9 cellular contexts compared by ENCODE assay signal in the genomic region with DNA sequence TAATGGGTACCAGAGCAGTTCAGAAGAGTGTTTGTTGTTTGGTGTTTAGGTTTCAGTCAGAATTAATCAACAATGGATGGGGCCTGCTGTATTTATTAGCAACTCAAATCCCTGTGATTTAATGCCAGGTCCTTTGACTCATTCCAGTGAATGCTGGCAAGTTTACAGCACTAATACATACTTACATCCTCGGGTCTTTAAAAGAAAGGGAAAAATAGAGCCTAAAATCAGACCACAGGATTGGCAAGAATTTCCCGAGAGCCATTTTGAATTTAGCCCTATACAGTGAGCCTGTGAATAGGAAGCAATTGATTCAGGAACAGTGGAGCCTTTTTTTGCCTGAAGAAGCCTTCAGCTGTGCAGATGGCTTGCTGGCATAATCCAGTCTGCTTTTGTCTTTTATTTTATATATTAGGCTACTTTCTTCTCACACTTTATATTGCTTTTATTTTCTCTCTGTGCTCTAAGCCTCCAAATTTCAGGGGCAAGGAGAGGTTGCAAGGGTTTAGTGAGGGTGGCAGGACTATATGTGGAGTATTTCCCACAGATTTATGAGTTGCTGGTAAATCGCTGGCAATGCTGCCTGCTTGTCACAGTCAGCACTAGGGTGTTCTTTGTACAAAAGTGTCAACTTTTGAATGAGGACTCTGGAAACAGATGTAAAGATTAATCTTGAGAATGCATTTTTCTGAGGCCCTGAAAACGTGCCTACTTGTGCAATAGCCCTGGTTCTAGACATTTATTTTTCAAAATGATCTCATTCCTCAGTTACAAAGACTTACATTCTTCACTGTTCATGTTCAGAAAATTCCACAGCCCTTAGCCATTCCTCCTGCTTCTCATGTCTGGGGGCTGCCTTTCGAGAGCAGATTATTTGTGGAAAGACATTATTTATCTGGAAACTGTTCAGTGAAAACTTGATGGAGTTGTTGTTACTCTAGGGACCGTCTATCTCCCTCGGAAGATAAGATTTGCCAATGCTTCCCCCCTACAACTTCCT.
A peak's percentile ranks its signal among the peaks of the same experiment; 100 is the strongest.
DNase-seq lines count a peak whose midpoint lies in the region; ATAC-seq and TF ChIP-seq lines count a peak whose summit lies in the region.
"Had no signal": no experiment of that assay in that cellular context is flagged by ENCODE, and none has a peak within 500 bp of the region (broad histone marks: within the 10 kb centered on the region; RNA-seq: fewer than 3 reads in every experiment).

No MANE protein-coding gene starts in this region.

- 65% methylated on average over 7 of the region's 7 CpGs for WGBS in esophagus muscularis mucosa

- H3K4me3 ChIP-seq in esophagus muscularis mucosa (peak overlapping the region; percentile 3 to 34 (median 10)), uterus (no peak overlapping the region)

- TF ChIP-seq EP300 in esophagus muscularis mucosa (IDR thresholded peaks at IDR 0.05) = no peak

- TF ChIP-seq POLR2A in esophagus muscularis mucosa (IDR thresholded peaks at IDR 0.05; ENCODE audit: low read depth) (no peak), uterus (IDR thresholded peaks at IDR 0.05) (no peak)

- TF ChIP-seq CTCF in esophagus muscularis mucosa (IDR thresholded peaks at IDR 0.05) (no peak), uterus (IDR thresholded peaks at IDR 0.05) (no peak)

- H3K27ac ChIP-seq in esophagus muscularis mucosa (replicated peaks in 1 of 4) = peak overlapping the region; percentile 34 to 51 (median 44)
- H3K27ac ChIP-seq in uterus = peak overlapping the region; percentile 28 to 41
- H3K27ac ChIP-seq: 22Rv1 had no signal

- H3K36me3 ChIP-seq in esophagus muscularis mucosa = no peaks in the 10 kb centered on the region
- H3K36me3 ChIP-seq in uterus = no peaks in the 10 kb centered on the region

- peak; percentile 1 for DNase-seq in DMS 273 (lab: John Stamatoyannopoulos, UW; ENCODE audit: unreplicated experiment)
- DNase-seq in DMS 273 treated with DMSO at 0.1 percent for 48 hours (lab: John Stamatoyannopoulos, UW) = no peak
- no peak for DNase-seq in esophagus muscularis mucosa (ENCODE audit: extremely low spot score)
- DNase-seq in mucosa of gallbladder (ENCODE audit: low spot score) = peak; percentile 21
- DNase-seq in uterus = no peak
- no peak for DNase-seq in stimulated activated CD4-positive, alpha-beta T cell treated with anti-CD3 and anti-CD28 coated beads, Interleukin-15, amount 100 ng/mL, for 24 hours
- DNase-seq in NCI-H187 treated with DMSO at 0.1 percent for 48 hours (lab: John Stamatoyannopoulos, UW) = no peak

- H3K4me1 ChIP-seq in esophagus muscularis mucosa (peaks cover 4 to 12% (median 10%) of the 10 kb centered on the region in 4 donors), uterus (no peaks in the 10 kb centered on the region)

- intact Hi-C loops in esophagus muscularis mucosa (cut with DNase I) = no loop called here
- intact Hi-C loops in uterus (cut with DNase I; ENCODE audit: low total_unique reads) = no loop called here

- no peak for ATAC-seq in GM18870 (IDR thresholded peaks at IDR 0.05; ENCODE audit: unreplicated experiment)

- H3K27me3 ChIP-seq in esophagus muscularis mucosa = no peaks in the 10 kb centered on the region
- H3K27me3 ChIP-seq in uterus = no peaks in the 10 kb centered on the region

- H3K9me3 ChIP-seq in esophagus muscularis mucosa (no peaks in the 10 kb centered on the region), uterus (no peaks in the 10 kb centered on the region)

Comparison
In these comparisons a context has a peak if more than half of its experiments do, and no peak if none do; other contexts are left out.
1. DNase-seq: peak in DMS 273 (single experiment) and mucosa of gallbladder (single experiment); none in DMS 273 treated with DMSO at 0.1 percent for 48 hours (single experiment), esophagus muscularis mucosa (single experiment), uterus (0 of 2), stimulated activated CD4-positive, alpha-beta T cell treated with anti-CD3 and anti-CD28 coated beads, Interleukin-15, amount 100 ng/mL, for 24 hours (single experiment) and NCI-H187 treated with DMSO at 0.1 percent for 48 hours (single experiment).
2. H3K4me3 ChIP-seq: peak in esophagus muscularis mucosa (4 of 4); none in uterus (0 of 2).